ENCODE assay signal across 15 cellular contexts in the genomic region with DNA sequence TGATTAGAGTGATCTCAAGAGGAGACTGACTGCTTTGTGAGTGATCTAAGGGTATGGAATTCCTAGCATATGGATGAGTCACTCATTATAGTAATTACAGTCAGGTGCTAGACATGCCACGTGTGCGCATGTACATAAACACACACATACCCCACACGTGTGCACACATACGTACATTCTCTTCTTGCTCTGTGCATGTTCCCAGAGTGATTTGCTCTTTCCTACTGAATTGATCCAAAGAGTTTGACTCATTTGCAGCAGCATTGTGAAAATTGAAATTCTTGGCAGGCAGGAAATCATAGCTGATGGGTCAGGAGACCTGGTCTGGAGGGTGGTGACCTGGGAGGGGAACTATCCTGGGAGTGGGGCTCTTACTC.
DNase-seq lines count a peak whose midpoint lies in the region; ATAC-seq and TF ChIP-seq lines count a peak whose summit lies in the region.
"Had no signal": no experiment of that assay in that cellular context is flagged by ENCODE, and none has a peak within 500 bp of the region (broad histone marks: within the 10 kb centered on the region; RNA-seq: fewer than 3 reads in every experiment).

No MANE protein-coding gene starts in this region.

- H3K27me3 ChIP-seq in GM23248 (replicated peaks; ENCODE audit: insufficient read depth) (no peaks in the 10 kb centered on the region), adipocyte (replicated peaks; ENCODE audit: control insufficient read depth, insufficient read depth, low read length) (no peaks in the 10 kb centered on the region)
- H3K27me3 ChIP-seq in CD8-positive, alpha-beta T cell (ENCODE audit: insufficient read depth, low read length): no peaks in the 10 kb centered on the region
- H3K27me3 ChIP-seq: MG63 had no signal

- H3K4me3 ChIP-seq in GM23248 (no peak overlapping the region), adipocyte (ENCODE audit: low read length) (no peak overlapping the region), fibroblast of mammary gland (ENCODE audit: control insufficient read depth, low read depth, low read length) (no peak overlapping the region)
- H3K4me3 ChIP-seq in CD8-positive, alpha-beta T cell (ENCODE audit: low read depth, low read length): no peak overlapping the region
- H3K4me3 ChIP-seq: MG63 had no signal

- H3K79me2 ChIP-seq in GM23248 (ENCODE audit: insufficient read depth): no peaks in the 10 kb centered on the region

- no peaks in the 10 kb centered on the region for H4K20me1 ChIP-seq in GM23248 (ENCODE audit: insufficient read depth)

- no peaks in the 10 kb centered on the region for H3K9me2 ChIP-seq in GM23248 (ENCODE audit: insufficient read depth)

- H3K4me2 ChIP-seq in GM23248 (ENCODE audit: unreplicated experiment): no peak overlapping the region

- no peaks in the 10 kb centered on the region for H3K9me3 ChIP-seq in GM23248 (ENCODE audit: low read depth)
- no peaks in the 10 kb centered on the region for H3K9me3 ChIP-seq in adipocyte (ENCODE audit: control insufficient read depth, low read length)
- H3K9me3 ChIP-seq in CD8-positive, alpha-beta T cell (ENCODE audit: low read length): no peaks in the 10 kb centered on the region
- H3K9me3 ChIP-seq: MG63 had no signal

- 0 out of 2 replicates have a peak overlapping the region, but pooled peaks have one; percentile 26 for H3K9ac ChIP-seq in GM23248
- H3K9ac ChIP-seq in adipocyte (ENCODE audit: low read length): no peak overlapping the region

- TF ChIP-seq CTCF in fibroblast of mammary gland (conservative IDR thresholded peaks at IDR 0.05; ENCODE audit: control insufficient read depth, insufficient read depth, low read depth, low read length): no peak
- no peak for TF ChIP-seq CTCF in CD8-positive, alpha-beta T cell (IDR thresholded peaks at IDR 0.05)

- peaks cover 12% of the 10 kb centered on the region for H3F3A ChIP-seq in GM23248 (ENCODE audit: insufficient read depth)

- in situ Hi-C loops in GM23248 (cut with MboI): no loop called here

- H3K27ac Mint-ChIP-seq in stimulated activated naive B cell treated with anti-CD40 and anti-IgM and Interleukin-4, amounts not matched to agents 10 μg/mL and 1 μg/mL and 100 μg/mL, for 72 hours: peak overlapping the region; percentile 7
- no peak overlapping the region for H3K27ac Mint-ChIP-seq in CD8-positive, alpha-beta T cell
- H3K27ac Mint-ChIP-seq: activated CD4-positive, alpha-beta memory T cell treated with anti-CD3 and anti-CD28 coated beads, Interleukin-2, amount 10 ng/mL, durations not matched to agents 7 days and 5 days; activated T-cell treated with anti-CD3 and anti-CD28 coated beads, Interleukin-2, amount 50 U/mL, for 72 hours had no signal

- no peaks in the 10 kb centered on the region for H3K27me3 Mint-ChIP-seq in stimulated activated naive B cell treated with anti-CD40 and anti-IgM and Interleukin-4, amounts not matched to agents 10 μg/mL and 1 μg/mL and 100 μg/mL, for 72 hours
- no peaks in the 10 kb centered on the region for H3K27me3 Mint-ChIP-seq in CD8-positive, alpha-beta T cell (ENCODE audit: low read depth)
- H3K27me3 Mint-ChIP-seq: activated CD4-positive, alpha-beta memory T cell treated with anti-CD3 and anti-CD28 coated beads, Interleukin-2, amount 10 ng/mL, durations not matched to agents 7 days and 5 days; effector memory CD8-positive, alpha-beta T cell had no signal

- no peak for ATAC-seq in stimulated activated naive B cell treated with anti-CD40 and anti-IgM and Interleukin-4, amounts not matched to agents 10 μg/mL and 1 μg/mL and 100 μg/mL, for 72 hours (replicated peaks)
- ATAC-seq in CD8-positive, alpha-beta T cell: no peak
- ATAC-seq: effector memory CD8-positive, alpha-beta T cell had no signal

- H3K36me3 ChIP-seq in GM23248 (ENCODE audit: low read depth): no peaks in the 10 kb centered on the region
- no peaks in the 10 kb centered on the region for H3K36me3 ChIP-seq in adipocyte (ENCODE audit: control insufficient read depth, insufficient read depth, low read length, severe bottlenecking)
- H3K36me3 ChIP-seq in CD8-positive, alpha-beta T cell (ENCODE audit: insufficient read depth, low read length): no peaks in the 10 kb centered on the region
- H3K36me3 ChIP-seq: MG63 had no signal

- peaks cover 3 to 11% of the 10 kb centered on the region in 2 donors for H3K36me3 Mint-ChIP-seq in stimulated activated naive B cell treated with anti-CD40 and anti-IgM and Interleukin-4, amounts not matched to agents 10 μg/mL and 1 μg/mL and 100 μg/mL, for 72 hours
- H3K36me3 Mint-ChIP-seq in CD8-positive, alpha-beta T cell: peaks cover 2% of the 10 kb centered on the region

- H2AFZ ChIP-seq in GM23248: no peak overlapping the region

- POLR2A ChIA-PET in CD8-positive, alpha-beta T cell (lab: Charles Lee): no interaction called here

- peak overlapping the region; percentile 24 for H3K27ac ChIP-seq in GM23248
- H3K27ac ChIP-seq in CD8-positive, alpha-beta T cell (ENCODE audit: low read depth, low read length): no peak overlapping the region

- H3K4me3 Mint-ChIP-seq in stimulated activated naive B cell treated with anti-CD40 and anti-IgM and Interleukin-4, amounts not matched to agents 10 μg/mL and 1 μg/mL and 100 μg/mL, for 72 hours: no peak overlapping the region
- H3K4me3 Mint-ChIP-seq in CD8-positive, alpha-beta T cell: no peak overlapping the region
- H3K4me3 Mint-ChIP-seq: activated CD4-positive, alpha-beta memory T cell treated with anti-CD3 and anti-CD28 coated beads, Interleukin-2, amount 10 ng/mL, durations not matched to agents 7 days and 5 days; activated T-cell treated with anti-CD3 and anti-CD28 coated beads, Interleukin-2, amount 50 U/mL, for 72 hours; effector memory CD8-positive, alpha-beta T cell had no signal

- peaks cover 30 to 34% of the 10 kb centered on the region in 2 donors for H3K4me1 Mint-ChIP-seq in stimulated activated naive B cell treated with anti-CD40 and anti-IgM and Interleukin-4, amounts not matched to agents 10 μg/mL and 1 μg/mL and 100 μg/mL, for 72 hours
- no peaks in the 10 kb centered on the region for H3K4me1 Mint-ChIP-seq in CD8-positive, alpha-beta T cell (ENCODE audit: low read depth)

- no peaks in the 10 kb centered on the region for H3K9me3 Mint-ChIP-seq in stimulated activated naive B cell treated with anti-CD40 and anti-IgM and Interleukin-4, amounts not matched to agents 10 μg/mL and 1 μg/mL and 100 μg/mL, for 72 hours
- H3K9me3 Mint-ChIP-seq in CD8-positive, alpha-beta T cell: no peaks in the 10 kb centered on the region
- H3K9me3 Mint-ChIP-seq: activated CD4-positive, alpha-beta memory T cell treated with anti-CD3 and anti-CD28 coated beads, Interleukin-2, amount 10 ng/mL, durations not matched to agents 7 days and 5 days; activated T-cell treated with anti-CD3 and anti-CD28 coated beads, Interleukin-2, amount 50 U/mL, for 72 hours; effector memory CD8-positive, alpha-beta T cell had no signal

- 12 to 21% methylated on average over 4 of the region's 4 CpGs for WGBS in GM23248 (ENCODE audit: low coverage in 1 of 2, low lambda C conversion rate in 2 of 2, missing lambda C conversion rate in 2 of 2), 2 experiments

- H3K4me1 ChIP-seq in GM23248 (ENCODE audit: insufficient read depth) (peaks cover 17% of the 10 kb centered on the region), adipocyte (ENCODE audit: control insufficient read depth, insufficient read depth, low read length) (peaks cover 27% of the 10 kb centered on the region)
- H3K4me1 ChIP-seq in CD8-positive, alpha-beta T cell (ENCODE audit: insufficient read depth, low read length): no peaks in the 10 kb centered on the region

- DNase-seq in GM23248 (peak; percentile 56), adipocyte (ENCODE audit: low read depth) (peak; percentile 24), fibroblast of mammary gland (ENCODE audit: low read depth) (peak; percentile 80), head of caudate nucleus (no peak), SK-N-DZ (ENCODE audit: low spot score) (no peak)
- no peak for DNase-seq in stimulated activated naive B cell treated with anti-CD40 and anti-IgM and Interleukin-4, amounts not matched to agents 10 μg/mL and 1 μg/mL and 100 μg/mL, for 72 hours
- no peak for DNase-seq in CD8-positive, alpha-beta T cell
- DNase-seq: activated CD4-positive, alpha-beta memory T cell treated with anti-CD3 and anti-CD28 coated beads, Interleukin-2, amount 10 ng/mL, durations not matched to agents 7 days and 5 days; activated T-cell treated with anti-CD3 and anti-CD28 coated beads, Interleukin-2, amount 50 U/mL, for 72 hours; AML-193; effector memory CD8-positive, alpha-beta T cell; MG63; NCI-H2081; NCI-H526 treated with DMSO at 0.1 percent for 48 hours; stimulated activated CD4-positive, alpha-beta T cell treated with anti-CD3 and anti-CD28 coated beads, Interleukin-15, amount 100 ng/mL, for 24 hours had no signal

- intact Hi-C loops in CD8-positive, alpha-beta T cell (cut with DNase I, micrococcal nuclease): no loop called here
- intact Hi-C loops in head of caudate nucleus (cut with DNase I): no loop called here

- CTCF ChIA-PET in CD8-positive, alpha-beta T cell (lab: Charles Lee): interaction anchor here (1.1 kb wide), 1 partner anchor 118 kb away, joined by 3 read pairs; no protein-coding TSS in a partner anchor

Comparison
In these comparisons a context has a peak if more than half of its experiments do, and no peak if none do; other contexts are left out.
1. DNase-seq: peak in GM23248 (single experiment), adipocyte (single experiment) and fibroblast of mammary gland (single experiment); none in stimulated activated naive B cell treated with anti-CD40 and anti-IgM and Interleukin-4, amounts not matched to agents 10 μg/mL and 1 μg/mL and 100 μg/mL, for 72 hours (single experiment), CD8-positive, alpha-beta T cell (0 of 7), head of caudate nucleus (0 of 42) and SK-N-DZ (single experiment).